12 cellular contexts compared by ENCODE assay signal in genomic region chr5:172690258-172691075, GRCh38. TPM values are rescaled to one million over a fixed set of nuclear protein-coding genes. Genes with fewer than 3 reads are reported as not detected.
DNase-seq lines count a peak whose midpoint lies in the region; ATAC-seq and TF ChIP-seq lines count a peak whose summit lies in the region.
"Had no signal": no experiment of that assay in that cellular context is flagged by ENCODE, and none has a peak within 500 bp of the region (broad histone marks: within the 10 kb centered on the region; RNA-seq: fewer than 3 reads in every experiment).

No MANE protein-coding gene starts in this region.

- no peak for TF ChIP-seq EP300 in sigmoid colon (IDR thresholded peaks at IDR 0.05)

- TF ChIP-seq CTCF in sigmoid colon (IDR thresholded peaks at IDR 0.05), result no peak

- H3K4me3 ChIP-seq in sigmoid colon, result no peak overlapping the region
- H3K4me3 ChIP-seq: skin epidermis had no signal

- intact Hi-C loops in sigmoid colon (cut with DNase I), result loop anchor here (10.0 kb wide), 1 partner anchor 586 kb away; no protein-coding TSS in a partner anchor

- no peak for TF ChIP-seq POLR2A in sigmoid colon (IDR thresholded peaks at IDR 0.05)

- H3K36me3 ChIP-seq in KOPT-K1 (ENCODE audit: insufficient read depth, low read length), result no peaks in the 10 kb centered on the region
- peaks cover 0 to 28% (median 11%) of the 10 kb centered on the region in 4 donors for H3K36me3 ChIP-seq in sigmoid colon

- WGBS in sigmoid colon, 2 donors, result 88 to 91% methylated on average over 24 of the region's 24 CpGs

- peak; percentile 18 to 64 for ATAC-seq in activated CD4-positive, CD25-positive, alpha-beta regulatory T cell treated with anti-CD3 and anti-CD28 coated beads, Interleukin-2, amount 50 U/mL, for 24 hours
- peak; percentile 36 for ATAC-seq in GM21381 (IDR thresholded peaks at IDR 0.05; ENCODE audit: unreplicated experiment)
- ATAC-seq: HCT116, T-helper 17 cell had no signal

- H3K4me1 ChIP-seq in sigmoid colon, result peaks cover 0 to 86% (median 79%) of the 10 kb centered on the region in 4 donors

- H3K9me3 ChIP-seq in KOPT-K1 (ENCODE audit: insufficient read depth, low read length, poor library complexity, severe bottlenecking) (no peaks in the 10 kb centered on the region), sigmoid colon (no peaks in the 10 kb centered on the region)

- peak overlapping the region; percentile 97 for H3K27ac ChIP-seq in KOPT-K1 (ENCODE audit: low read depth, low read length, poor library complexity, severe bottlenecking)
- peak overlapping the region; percentile 62 to 83 (median 76) for H3K27ac ChIP-seq in sigmoid colon

- no peaks in the 10 kb centered on the region for H3K27me3 ChIP-seq in sigmoid colon

- no peak for DNase-seq in activated CD4-positive, CD25-positive, alpha-beta regulatory T cell (lab: John Stamatoyannopoulos, UW)
- peak; percentile 60 for DNase-seq in sigmoid colon
- no peak for DNase-seq in hepatic stellate cell (ENCODE audit: low spot score)
- DNase-seq in DMS 273 (lab: John Stamatoyannopoulos, UW; ENCODE audit: unreplicated experiment), result no peak
- DNase-seq in NCI-H2029 (lab: John Stamatoyannopoulos, UW), result no peak
- DNase-seq: NCI-H1105 treated with DMSO at 0.1 percent for 48 hours, T-helper 17 cell had no signal

RNA-seq across cellular contexts. Expression of gene NEURL1B, which starts 49.4 kb away (rescaled TPM):
- 10 to 100 TPM; 32.9 to 53.2 (median 45.6) TPM for total RNA-seq in sigmoid colon
- polyA plus RNA-seq in sigmoid colon, result 10 to 100 TPM; 12.6 to 29.6 (median 26.6) TPM
